Comparison of ENCODE assay signal across 10 cellular contexts in the genomic region with DNA sequence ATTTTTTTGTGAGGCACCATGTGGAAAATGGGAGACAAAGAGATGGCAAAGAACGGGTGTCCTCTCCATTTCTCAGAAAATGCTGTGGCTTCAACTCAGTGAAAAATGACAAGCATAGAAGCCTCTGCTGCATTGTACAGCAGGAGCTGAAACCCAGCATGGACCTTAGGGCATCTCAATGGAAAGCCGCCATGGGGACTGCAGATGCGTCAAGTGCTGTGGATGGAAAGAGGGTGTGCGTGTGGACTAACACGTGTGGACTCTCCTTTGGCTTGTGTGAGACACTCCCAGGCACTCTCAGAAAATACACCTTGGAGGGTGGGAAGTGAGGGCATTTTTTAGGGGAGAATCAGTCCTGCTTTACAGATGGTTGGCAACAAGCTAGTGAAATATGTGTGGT. TPM values are rescaled to one million over a fixed set of nuclear protein-coding genes. Genes with fewer than 3 reads are reported as not detected.
DNase-seq lines count a peak whose midpoint lies in the region; TF ChIP-seq lines count a peak whose summit lies in the region.
"Had no signal": no experiment of that assay in that cellular context is flagged by ENCODE, and none has a peak within 500 bp of the region (broad histone marks: within the 10 kb centered on the region; RNA-seq: fewer than 3 reads in every experiment).

No MANE protein-coding gene starts in this region.

- H3K4me1 Mint-ChIP-seq in progenitor cell of endocrine pancreas (ENCODE audit: low read depth): peaks cover 30% of the 10 kb centered on the region

- H3K27me3 ChIP-seq in left ventricle myocardium inferior (ENCODE audit: low read depth): no peaks in the 10 kb centered on the region
- no peaks in the 10 kb centered on the region for H3K27me3 ChIP-seq in smooth muscle cell (ENCODE audit: low read depth)

- POLR2A ChIA-PET in GM10248 (lab: Yijun Ruan, JAX): no interaction called here

- CTCF ChIA-PET in GM10248 (lab: Yijun Ruan, JAX): interaction anchor here (0.9 to 8.3 kb wide), 7 partner anchors 9 to 56 kb away, joined by 3 to 68 read pairs (median 7); no protein-coding TSS in a partner anchor

- no peak overlapping the region for H3K9ac ChIP-seq in smooth muscle cell (ENCODE audit: low read depth)

- H3K27ac ChIP-seq in left ventricle myocardium inferior (replicated peaks) (peak overlapping the region; percentile 95), smooth muscle cell (ENCODE audit: low read depth) (peak overlapping the region; percentile 96)
- H3K27ac ChIP-seq: 22Rv1 had no signal

- peaks cover 8% of the 10 kb centered on the region for H3K27me3 Mint-ChIP-seq in progenitor cell of endocrine pancreas

- no peak for TF ChIP-seq CTCF in left ventricle myocardium inferior (IDR thresholded peaks at IDR 0.05; ENCODE audit: borderline replicate concordance)
- TF ChIP-seq CTCF in smooth muscle cell (IDR thresholded peaks at IDR 0.05; ENCODE audit: borderline replicate concordance, insufficient read depth, poor library complexity, severe bottlenecking): no peak
- no peak for TF ChIP-seq CTCF in GM10248 (IDR thresholded peaks at IDR 0.05; ENCODE audit: control extremely low read depth, extremely low read depth, low read depth, missing control alignments)
- TF ChIP-seq CTCF in progenitor cell of endocrine pancreas (IDR thresholded peaks at IDR 0.05; ENCODE audit: unreplicated experiment): no peak

- H3K4me3 Mint-ChIP-seq in progenitor cell of endocrine pancreas (ENCODE audit: low read depth): no peak overlapping the region

- WGBS in smooth muscle cell (ENCODE audit: low lambda C conversion rate): 94% methylated on average over 5 of the region's 5 CpGs

- H3K36me3 ChIP-seq in left ventricle myocardium inferior: no peaks in the 10 kb centered on the region
- no peaks in the 10 kb centered on the region for H3K36me3 ChIP-seq in smooth muscle cell (ENCODE audit: low read depth)

- no peaks in the 10 kb centered on the region for H3K36me3 Mint-ChIP-seq in progenitor cell of endocrine pancreas (ENCODE audit: insufficient read depth)

- H3K9me3 ChIP-seq in left ventricle myocardium inferior (replicated peaks): no peaks in the 10 kb centered on the region
- H3K9me3 ChIP-seq in smooth muscle cell (replicated peaks; ENCODE audit: low read depth): no peaks in the 10 kb centered on the region

- H3K9me3 Mint-ChIP-seq in progenitor cell of endocrine pancreas (ENCODE audit: low read depth): no peaks in the 10 kb centered on the region

- H3K27ac Mint-ChIP-seq in progenitor cell of endocrine pancreas: no peak overlapping the region

- H3K4me2 ChIP-seq in smooth muscle cell: no peak overlapping the region

- peaks cover 16% of the 10 kb centered on the region for H4K20me1 ChIP-seq in smooth muscle cell (ENCODE audit: low read depth)

- DNase-seq in DMS 273 (lab: John Stamatoyannopoulos, UW; ENCODE audit: unreplicated experiment): peak; percentile 15
- no peak for DNase-seq in DMS 273 treated with DMSO at 0.1 percent for 48 hours (lab: John Stamatoyannopoulos, UW)
- peak; percentile 38 for DNase-seq in UCSD-AML1 (lab: John Stamatoyannopoulos, UW; ENCODE audit: unreplicated experiment)
- no peak for DNase-seq in left ventricle myocardium inferior
- DNase-seq in smooth muscle cell (lab: John Stamatoyannopoulos, UW; ENCODE audit: unreplicated experiment): no peak
- DNase-seq in GM10248 (ENCODE audit: extremely low spot score): no peak
- no peak for DNase-seq in progenitor cell of endocrine pancreas (ENCODE audit: low spot score, unreplicated experiment)
- no peak for DNase-seq in HuH-7 (ENCODE audit: low spot score)
- DNase-seq: stimulated activated CD4-positive, alpha-beta T cell treated with anti-CD3 and anti-CD28 coated beads, Interleukin-2, amount 100 ng/mL, for 48 hours had no signal

- H3K4me3 ChIP-seq in left ventricle myocardium inferior: no peak overlapping the region
- no peak overlapping the region for H3K4me3 ChIP-seq in smooth muscle cell

- peaks cover 23% of the 10 kb centered on the region for H3K79me2 ChIP-seq in smooth muscle cell (ENCODE audit: low read depth)

- no peak overlapping the region for H2AFZ ChIP-seq in smooth muscle cell (ENCODE audit: low read depth)

- intact Hi-C loops in left ventricle myocardium inferior (cut with micrococcal nuclease): no loop called here

- H3K4me1 ChIP-seq in left ventricle myocardium inferior (peaks cover 51% of the 10 kb centered on the region), smooth muscle cell (ENCODE audit: low read depth) (peaks cover 18% of the 10 kb centered on the region)

- peaks cover 21% of the 10 kb centered on the region for H3F3A ChIP-seq in smooth muscle cell (ENCODE audit: low read depth)

RNA-seq across cellular contexts. Expression of a gene that starts 2.2 kb away (rescaled TPM):
- total RNA-seq in left ventricle myocardium inferior (139 TPM), smooth muscle cell (50.8 and 81.2 TPM in 2 replicates), progenitor cell of endocrine pancreas (11.6 and 12.7 TPM in 2 replicates)
- 87.7 and 95.7 TPM in 2 replicates for polyA plus RNA-seq in smooth muscle cell

Comparison
In these comparisons a context has a peak if more than half of its experiments do, and no peak if none do; other contexts are left out.
1. DNase-seq: peak in DMS 273 (single experiment) and UCSD-AML1 (single experiment); none in DMS 273 treated with DMSO at 0.1 percent for 48 hours (single experiment), left ventricle myocardium inferior (single experiment), smooth muscle cell (single experiment), GM10248 (single experiment), progenitor cell of endocrine pancreas (single experiment) and HuH-7 (single experiment).